Comparison of ENCODE assay signal across 9 cellular contexts in the genomic region with DNA sequence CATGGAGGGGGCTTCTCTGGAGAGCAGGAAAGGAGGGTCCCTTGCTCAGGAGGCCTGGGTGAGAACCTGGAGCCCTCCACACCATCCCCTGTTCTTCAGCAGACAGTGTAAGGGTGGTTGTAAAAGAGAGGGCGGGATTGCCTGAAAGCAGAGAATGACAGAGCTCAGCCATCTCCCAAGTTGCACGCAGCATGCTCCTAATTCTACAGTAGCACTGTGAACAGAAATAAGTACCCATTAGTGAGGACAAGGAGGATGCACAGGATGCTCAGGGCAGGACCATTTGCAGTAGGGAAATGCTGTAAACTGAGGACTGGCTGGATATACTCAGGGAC. TPM values are rescaled to one million over a fixed set of nuclear protein-coding genes. Genes with fewer than 3 reads are reported as not detected.
DNase-seq lines count a peak whose midpoint lies in the region; ATAC-seq and TF ChIP-seq lines count a peak whose summit lies in the region.
"Had no signal": no experiment of that assay in that cellular context is flagged by ENCODE, and none has a peak within 500 bp of the region (broad histone marks: within the 10 kb centered on the region; RNA-seq: fewer than 3 reads in every experiment).

No MANE protein-coding gene starts in this region.

- TF ChIP-seq CTCF in VCaP (conservative IDR thresholded peaks at IDR 0.05) (no peak), lower lobe of right lung (IDR thresholded peaks at IDR 0.05) (no peak)

- peak overlapping the region; percentile 97 for H3K27ac Mint-ChIP-seq in activated T-cell treated with anti-CD3 and anti-CD28 coated beads, Interleukin-2, amount 50 U/mL, for 72 hours

- peak overlapping the region in 2 of 5 donors; percentile 8 to 11 for H3K9ac ChIP-seq in subcutaneous abdominal adipose tissue (ENCODE audit: low read length in 5 of 5)

- H3K9me3 ChIP-seq in lower lobe of right lung: no peaks in the 10 kb centered on the region
- no peaks in the 10 kb centered on the region for H3K9me3 ChIP-seq in subcutaneous abdominal adipose tissue (ENCODE audit: control insufficient read depth in 5 of 5, low read length in 5 of 5)

- intact Hi-C loops in lower lobe of right lung (cut with DNase I): no loop called here

- 0 out of 2 replicates have a peak overlapping the region, but pooled peaks have one; percentile 4 for H3K27ac ChIP-seq in VCaP
- H3K27ac ChIP-seq in lower lobe of right lung: peak overlapping the region; percentile 91
- peak overlapping the region; percentile 93 for H3K27ac ChIP-seq in subcutaneous abdominal adipose tissue (ENCODE audit: low read depth, low read length)

- no peaks in the 10 kb centered on the region for H3K27me3 Mint-ChIP-seq in activated T-cell treated with anti-CD3 and anti-CD28 coated beads, Interleukin-2, amount 50 U/mL, for 72 hours (ENCODE audit: low read depth)

- H3K27me3 ChIP-seq in lower lobe of right lung (ENCODE audit: low read depth) (no peaks in the 10 kb centered on the region), subcutaneous abdominal adipose tissue (ENCODE audit: control insufficient read depth in 5 of 5, insufficient read depth in 4 of 5, low read length in 5 of 5) (no peaks in the 10 kb centered on the region)

- H3K4me3 ChIP-seq in lower lobe of right lung: no peak overlapping the region
- H3K4me3 ChIP-seq in subcutaneous abdominal adipose tissue (ENCODE audit: low read depth in 1 of 5, low read length in 5 of 5): no peak overlapping the region

- H3K9me3 Mint-ChIP-seq in activated T-cell treated with anti-CD3 and anti-CD28 coated beads, Interleukin-2, amount 50 U/mL, for 72 hours: no peaks in the 10 kb centered on the region

- ATAC-seq in activated T-cell treated with anti-CD3 and anti-CD28 coated beads, Interleukin-2, amount 50 U/mL, for 72 hours (replicated peaks in 1 of 2): no peak
- no peak for ATAC-seq in lower lobe of right lung

- H3K4me1 ChIP-seq in lower lobe of right lung (peaks cover 70% of the 10 kb centered on the region), subcutaneous abdominal adipose tissue (ENCODE audit: control insufficient read depth in 5 of 5, insufficient read depth in 5 of 5, low read length in 5 of 5) (peaks cover 23 to 83% (median 72%) of the 10 kb centered on the region in 5 donors)

- peak overlapping the region; percentile 93 to 96 for H3K4me3 Mint-ChIP-seq in activated T-cell treated with anti-CD3 and anti-CD28 coated beads, Interleukin-2, amount 50 U/mL, for 72 hours

- H3K36me3 ChIP-seq in lower lobe of right lung: peaks cover 6% of the 10 kb centered on the region
- H3K36me3 ChIP-seq in subcutaneous abdominal adipose tissue (ENCODE audit: control insufficient read depth in 5 of 5, insufficient read depth in 5 of 5, low read length in 5 of 5): peaks cover 0 to 15% (median 3%) of the 10 kb centered on the region in 5 donors

- peaks cover 0 to 7% of the 10 kb centered on the region in 2 donors for H3K36me3 Mint-ChIP-seq in activated T-cell treated with anti-CD3 and anti-CD28 coated beads, Interleukin-2, amount 50 U/mL, for 72 hours (ENCODE audit: insufficient read depth in 2 of 2)

- DNase-seq in activated T-cell treated with anti-CD3 and anti-CD28 coated beads, Interleukin-2, amount 50 U/mL, for 72 hours: no peak
- DNase-seq in activated T-cell treated with anti-CD3 and anti-CD28 coated beads, Interleukin-2, amount 50 U/mL, for 1 hour: no peak
- no peak for DNase-seq in lower lobe of right lung
- DNase-seq in NCI-H69 (lab: John Stamatoyannopoulos, UW): no peak
- DNase-seq in NCI-H2227 treated with DMSO at 0.1 percent for 48 hours (lab: John Stamatoyannopoulos, UW): no peak
- no peak for DNase-seq in NCI-H2196 treated with DMSO at 0.1 percent for 48 hours (lab: John Stamatoyannopoulos, UW; ENCODE audit: unreplicated experiment)
- DNase-seq: NCI-H1092 treated with DMSO at 0.1 percent for 48 hours had no signal

- peaks cover 95% of the 10 kb centered on the region for H3K4me1 Mint-ChIP-seq in activated T-cell treated with anti-CD3 and anti-CD28 coated beads, Interleukin-2, amount 50 U/mL, for 72 hours (ENCODE audit: low read depth)

RNA-seq across cellular contexts. Expression of a gene that starts 8.4 kb away (rescaled TPM):
- 10 to 100 TPM; 44.8 to 53.1 TPM for total RNA-seq in activated T-cell treated with anti-CD3 and anti-CD28 coated beads, Interleukin-2, amount 50 U/mL, for 72 hours
- total RNA-seq in lower lobe of right lung: 79.0 TPM

RNA-seq across cellular contexts. Expression of a gene that starts 37.5 kb away (rescaled TPM):
- total RNA-seq in activated T-cell treated with anti-CD3 and anti-CD28 coated beads, Interleukin-2, amount 50 U/mL, for 72 hours: 10 to 100 TPM; 19.4 to 28.2 TPM
- 129 TPM for total RNA-seq in lower lobe of right lung

RNA-seq across cellular contexts. Expression of a gene that starts 57.9 kb away (rescaled TPM):
- total RNA-seq in activated T-cell treated with anti-CD3 and anti-CD28 coated beads, Interleukin-2, amount 50 U/mL, for 72 hours: 100 to 1,000 TPM; 127 to 171 TPM
- total RNA-seq in lower lobe of right lung: 120 TPM

Comparison
In these comparisons a context has a peak if more than half of its experiments do, and no peak if none do; other contexts are left out.
1. H3K27ac ChIP-seq: peak in every context shown above with its lines; median percentile 93 in subcutaneous abdominal adipose tissue; 91 in lower lobe of right lung; 4 in VCaP.